ENCODE assay signal across 26 cellular contexts in the genomic region with DNA sequence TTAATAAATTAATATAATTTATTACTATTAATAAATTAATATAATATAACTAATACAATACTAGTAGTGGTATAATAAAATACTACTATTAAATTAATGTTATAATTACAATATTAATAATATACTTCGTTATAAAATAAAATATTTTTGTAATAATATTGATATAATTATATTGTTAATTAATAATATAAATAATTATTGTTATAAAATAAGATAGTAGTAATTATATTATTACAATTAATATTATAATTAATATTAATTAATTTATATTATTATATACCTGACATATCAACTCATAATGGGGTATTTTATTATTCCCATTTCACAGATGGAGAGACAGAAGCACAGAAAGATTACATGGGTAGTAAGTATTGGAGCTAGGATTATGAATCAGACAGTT. TPM values are rescaled to one million over a fixed set of nuclear protein-coding genes. Genes with fewer than 3 reads are reported as not detected.
DNase-seq lines count a peak whose midpoint lies in the region; ATAC-seq, FAIRE-seq and TF ChIP-seq lines count a peak whose summit lies in the region.
"Had no signal": no experiment of that assay in that cellular context is flagged by ENCODE, and none has a peak within 500 bp of the region (broad histone marks: within the 10 kb centered on the region; RNA-seq: fewer than 3 reads in every experiment).

No MANE protein-coding gene starts in this region.

- intact Hi-C loops in pancreas (cut with DNase I), result no loop called here

- no peak for TF ChIP-seq CTCF in pancreas (IDR thresholded peaks at IDR 0.05)

- DNase-seq in pancreas (no peak), iPS-NIHi7 (ENCODE audit: extremely low spot score) (no peak), NCI-H1105 treated with DMSO at 0.1 percent for 48 hours (lab: John Stamatoyannopoulos, UW) (no peak)
- no peak for DNase-seq in activated effector memory CD4-positive, alpha-beta T cell treated with Interleukin-2 at 50 U/mL for 16 hours
- DNase-seq: ACHN; AML-193; BE2C; Calu3; CD4-positive, alpha-beta T cell; CD8-positive, alpha-beta memory T cell; COR-L47; DMS53; DMS79 treated with DMSO at 0.1 percent for 48 hours; GOT3; HFFc6 had no signal

- no peaks in the 10 kb centered on the region for H3K4me1 ChIP-seq in pancreas
- H3K4me1 ChIP-seq: BE2C; BLaER1 treated with 17β-estradiol and CSF1 and Interleukin-3, amounts not matched to agents 10 nM and 100 nM; HAP-1 had no signal

- WGBS in pancreas, 2 donors, result 43 to 50% methylated on average over 1 of the region's 1 CpG

- peak; percentile 99 for FAIRE-seq in A204.1 (lab: Jason Lieb, UNC)
- peak; percentile 98 for FAIRE-seq in TTC549 (lab: Jason Lieb, UNC)
- peak; percentile 91 for FAIRE-seq in endometrium (lab: Jason Lieb, UNC)
- FAIRE-seq in pancreas (lab: Jason Lieb, UNC), result peak; percentile 99
- FAIRE-seq: A549, GM12892, H54 had no signal

- no peaks in the 10 kb centered on the region for H3K9me3 ChIP-seq in pancreas
- H3K9me3 ChIP-seq: A549; BE2C; BLaER1 treated with 17β-estradiol and CSF1 and Interleukin-3, amounts not matched to agents 10 nM and 100 nM; HAP-1 had no signal

- ATAC-seq in pancreas (no peak), HG03039 (IDR thresholded peaks at IDR 0.05; ENCODE audit: unreplicated experiment) (no peak)
- ATAC-seq: A549 had no signal

- H3K4me3 ChIP-seq in pancreas, result no peak overlapping the region
- H3K4me3 ChIP-seq: A549; BLaER1 treated with 17β-estradiol and CSF1 and Interleukin-3, amounts not matched to agents 10 nM and 100 nM; HAP-1 had no signal

- no peak overlapping the region for H3K27ac ChIP-seq in pancreas
- H3K27ac ChIP-seq: 22Rv1; A549; BLaER1 treated with 17β-estradiol and CSF1 and Interleukin-3, amounts not matched to agents 10 nM and 100 nM had no signal

- H3K27me3 ChIP-seq in pancreas, result no peaks in the 10 kb centered on the region
- H3K27me3 ChIP-seq: BLaER1 treated with 17β-estradiol and CSF1 and Interleukin-3, amounts not matched to agents 10 nM and 100 nM had no signal

- no peaks in the 10 kb centered on the region for H3K36me3 ChIP-seq in pancreas
- H3K36me3 ChIP-seq: BE2C; BLaER1 treated with 17β-estradiol and CSF1 and Interleukin-3, amounts not matched to agents 10 nM and 100 nM; HAP-1 had no signal

RNA-seq across cellular contexts. Expression of gene BEND6, which starts 8.9 kb away (rescaled TPM):
- under 1 TPM in 4 of 6 donors, not detected in 2; 0.06 to 0.94 (median 0.47) TPM for total RNA-seq in pancreas
- polyA plus RNA-seq in pancreas, result under 1 TPM; 0.27 to 0.87 TPM
- total RNA-seq: CD4-positive, alpha-beta T cell; CD8-positive, alpha-beta memory T cell had no signal
- polyA plus RNA-seq: CD14-positive monocyte had no signal
